21 cellular contexts compared by ENCODE assay signal in genomic region chr4:145503486-145504072, GRCh38. TPM values are rescaled to one million over a fixed set of nuclear protein-coding genes. Genes with fewer than 3 reads are reported as not detected.
A peak's percentile ranks its signal among the peaks of the same experiment; 100 is the strongest.
DNase-seq lines count a peak whose midpoint lies in the region; ATAC-seq and TF ChIP-seq lines count a peak whose summit lies in the region.
"Had no signal": no experiment of that assay in that cellular context is flagged by ENCODE, and none has a peak within 500 bp of the region (broad histone marks: within the 10 kb centered on the region; RNA-seq: fewer than 3 reads in every experiment).

No MANE protein-coding gene starts in this region.

- H3K27ac ChIP-seq in GM23338 (ENCODE audit: low read depth) (peak overlapping the region; percentile 61; the same call in 1 of the 2 replicates), OCI-LY1 (ENCODE audit: low read depth, low read length, poor library complexity, severe bottlenecking) (peak overlapping the region; percentile 97), thymus (ENCODE audit: low read depth) (peak overlapping the region; percentile 31), tibial artery (no peak overlapping the region)

- no peaks in the 10 kb centered on the region for H3K27me3 Mint-ChIP-seq in GM23338 (ENCODE audit: insufficient read depth, low read depth, poor library complexity)
- H3K27me3 Mint-ChIP-seq: dendritic cell treated with granulocyte-macrophage colony-stimulating factor and Interleukin-4, amounts not matched to agents 40 ng/mL and 50 ng/mL, for 4 days; natural killer cell treated with Interleukin-12 subunit alpha and Interleukin-12 subunit beta and Interleukin-15 and Interleukin-18, amount 100 ng/mL, for 72 hours had no signal

- H3K27me3 ChIP-seq in GM23338 (ENCODE audit: insufficient read depth) (no peaks in the 10 kb centered on the region), OCI-LY1 (ENCODE audit: insufficient read depth, low read length) (no peaks in the 10 kb centered on the region), thymus (ENCODE audit: control insufficient read depth, insufficient read depth) (no peaks in the 10 kb centered on the region), tibial artery (no peaks in the 10 kb centered on the region)

- no peak overlapping the region for H3K27ac Mint-ChIP-seq in GM23338
- H3K27ac Mint-ChIP-seq: dendritic cell treated with granulocyte-macrophage colony-stimulating factor and Interleukin-4, amounts not matched to agents 40 ng/mL and 50 ng/mL, for 4 days; IgD-negative memory B cell; natural killer cell treated with Interleukin-12 subunit alpha and Interleukin-12 subunit beta and Interleukin-15 and Interleukin-18, amount 100 ng/mL, for 72 hours; T-helper 1 cell treated with Interleukin-12 subunit alpha and Interleukin-12 subunit beta and Interleukin-4 antibody, amounts not matched to agents 30 μg/mL and 1 μg/mL, for 36 hours had no signal

- intact Hi-C loops in left colon (cut with DNase I, micrococcal nuclease) (no loop called here), tibial artery (cut with DNase I; ENCODE audit: low total_unique reads) (no loop called here)

- H3K79me2 ChIP-seq in GM23338 (replicated peaks; ENCODE audit: insufficient read depth) (peaks cover 99% of the 10 kb centered on the region), OCI-LY1 (ENCODE audit: insufficient read depth, low read length) (peaks cover 84% of the 10 kb centered on the region)

- H3K4me3 ChIP-seq in GM23338: no peak overlapping the region
- peak overlapping the region; percentile 38 for H3K4me3 ChIP-seq in OCI-LY1 (ENCODE audit: low read depth, low read length, poor library complexity, severe bottlenecking)
- no peak overlapping the region for H3K4me3 ChIP-seq in thymus (ENCODE audit: low read length)
- H3K4me3 ChIP-seq in tibial artery: no peak overlapping the region

- H3K4me2 ChIP-seq in GM23338: peak overlapping the region; percentile 33; the same call in 1 of the 2 replicates
- peak overlapping the region; percentile 64 for H3K4me2 ChIP-seq in OCI-LY1 (ENCODE audit: low read length)

- H3K9ac ChIP-seq in OCI-LY1 (ENCODE audit: low read length): peak overlapping the region; percentile 67

- WGBS in thymus: 80% methylated on average over 6 of the region's 6 CpGs

- H2AFZ ChIP-seq in GM23338 (no peak overlapping the region), OCI-LY1 (ENCODE audit: low read length) (no peak overlapping the region)

- no peaks in the 10 kb centered on the region for H3K36me3 ChIP-seq in GM23338 (ENCODE audit: insufficient read depth)
- H3K36me3 ChIP-seq in OCI-LY1 (ENCODE audit: insufficient read depth, low read length): peaks cover 37% of the 10 kb centered on the region
- no peaks in the 10 kb centered on the region for H3K36me3 ChIP-seq in thymus (ENCODE audit: control insufficient read depth, insufficient read depth)
- H3K36me3 ChIP-seq in tibial artery: no peaks in the 10 kb centered on the region

- peak; percentile 51; the same call in 2 of the 3 replicates for ATAC-seq in GM23338
- ATAC-seq in left colon: peak; percentile 87
- ATAC-seq in HG03280 (IDR thresholded peaks at IDR 0.05; ENCODE audit: unreplicated experiment): no peak
- ATAC-seq: natural killer cell treated with Interleukin-12 subunit alpha and Interleukin-12 subunit beta and Interleukin-15 and Interleukin-18, amount 100 ng/mL, for 72 hours had no signal

- H3K9me3 Mint-ChIP-seq in GM23338: no peaks in the 10 kb centered on the region
- H3K9me3 Mint-ChIP-seq: dendritic cell treated with granulocyte-macrophage colony-stimulating factor and Interleukin-4, amounts not matched to agents 40 ng/mL and 50 ng/mL, for 4 days; natural killer cell treated with Interleukin-12 subunit alpha and Interleukin-12 subunit beta and Interleukin-15 and Interleukin-18, amount 100 ng/mL, for 72 hours; T-helper 1 cell treated with Interleukin-12 subunit alpha and Interleukin-12 subunit beta and Interleukin-4 antibody, amounts not matched to agents 30 μg/mL and 1 μg/mL, for 36 hours had no signal

- H4K20me1 ChIP-seq in GM23338 (replicated peaks; ENCODE audit: insufficient read depth) (no peaks in the 10 kb centered on the region), OCI-LY1 (ENCODE audit: insufficient read depth, low read length) (no peaks in the 10 kb centered on the region)

- no peak for DNase-seq in GM23338 (ENCODE audit: low spot score)
- DNase-seq in left colon: no peak
- DNase-seq in tibial artery: no peak
- no peak for DNase-seq in DMS 273 (lab: John Stamatoyannopoulos, UW; ENCODE audit: unreplicated experiment)
- DNase-seq: activated CD4-positive, alpha-beta T cell treated with anti-CD3 and anti-CD28 coated beads for 1 hour; activated CD8-positive, alpha-beta memory T cell treated with anti-CD3 and anti-CD28 coated beads for 24 hours; activated effector memory CD4-positive, alpha-beta T cell treated with anti-CD3 and anti-CD28 coated beads, Interleukin-2, amount 50 U/mL, for 16 hours; activated T-cell treated with anti-CD3 and anti-CD28 coated beads, Interleukin-2, amount 50 U/mL, for 1 hour; central memory CD4-positive, alpha-beta T cell; GOT3; NCI-H1105; NCI-H2081; NCI-H226; NCI-H69 had no signal

- H3K4me3 Mint-ChIP-seq in GM23338: no peak overlapping the region
- H3K4me3 Mint-ChIP-seq: dendritic cell treated with granulocyte-macrophage colony-stimulating factor and Interleukin-4, amounts not matched to agents 40 ng/mL and 50 ng/mL, for 4 days; IgD-negative memory B cell; natural killer cell treated with Interleukin-12 subunit alpha and Interleukin-12 subunit beta and Interleukin-15 and Interleukin-18, amount 100 ng/mL, for 72 hours; T-helper 1 cell treated with Interleukin-12 subunit alpha and Interleukin-12 subunit beta and Interleukin-4 antibody, amounts not matched to agents 30 μg/mL and 1 μg/mL, for 36 hours had no signal

- 0 out of 2 replicates have a peak, but pooled peaks cover 4% of the 10 kb centered on the region for H3K9me3 ChIP-seq in OCI-LY1 (ENCODE audit: low read length)
- H3K9me3 ChIP-seq in thymus (ENCODE audit: control insufficient read depth): no peaks in the 10 kb centered on the region
- H3K9me3 ChIP-seq in tibial artery: no peaks in the 10 kb centered on the region

- H3K4me1 Mint-ChIP-seq in GM23338: peaks cover 51% of the 10 kb centered on the region

- TF ChIP-seq CTCF in GM23338 (conservative IDR thresholded peaks at IDR 0.05; ENCODE audit: low read depth in 2 of 2): no peak
- no peak for TF ChIP-seq CTCF in OCI-LY1 (IDR thresholded peaks at IDR 0.05; ENCODE audit: low read length)
- TF ChIP-seq CTCF in tibial artery (IDR thresholded peaks at IDR 0.05): no peak

- H3K4me1 ChIP-seq in GM23338 (ENCODE audit: insufficient read depth) (peaks cover 49% of the 10 kb centered on the region), OCI-LY1 (ENCODE audit: insufficient read depth, low read length, severe bottlenecking) (peaks cover 88% of the 10 kb centered on the region), thymus (ENCODE audit: control insufficient read depth, insufficient read depth, low read length) (peaks cover 25% of the 10 kb centered on the region), tibial artery (peaks cover 0 to 38% (median 8%) of the 10 kb centered on the region in 4 donors)

- no peaks in the 10 kb centered on the region for H3K36me3 Mint-ChIP-seq in GM23338 (ENCODE audit: low read depth)
- H3K36me3 Mint-ChIP-seq: IgD-negative memory B cell; natural killer cell treated with Interleukin-12 subunit alpha and Interleukin-12 subunit beta and Interleukin-15 and Interleukin-18, amount 100 ng/mL, for 72 hours had no signal

- H3F3A ChIP-seq in GM23338 (replicated peaks; ENCODE audit: low read depth) (no peaks in the 10 kb centered on the region), OCI-LY1 (ENCODE audit: insufficient read depth, low read length) (no peaks in the 10 kb centered on the region; the same call in 1 of the 2 replicates)

- H3K9me2 ChIP-seq in GM23338 (ENCODE audit: insufficient read depth): no peaks in the 10 kb centered on the region
- no peaks in the 10 kb centered on the region for H3K9me2 ChIP-seq in OCI-LY1 (ENCODE audit: low read depth, low read length)

TF ChIP-seq in GM23338, 12 proteins besides CTCF, POLR2A, EP300 and RAD21 (continues in another document):
- TF ChIP-seq ETS1 (IDR thresholded peaks at IDR 0.05): no peak
- TF ChIP-seq ZNF114 (CRISPR knock-in tag; IDR thresholded peaks at IDR 0.05): no peak
- TF ChIP-seq JUNB (IDR thresholded peaks at IDR 0.05; ENCODE audit: unreplicated experiment): no peak

RNA-seq across cellular contexts. Expression of gene SMAD1, which starts 21.9 kb away (rescaled TPM):
- total RNA-seq in GM23338 (2014; rRNA removed; shearing (Covaris generic)): 30.3 and 33.6 TPM in 2 replicates
- polyA plus RNA-seq in GM23338 (2016; fragmentation: Nextera tagmentation; extraction: Ambion mirVana) (19.8 and 21.1 TPM in 2 replicates), thymus (6.8 TPM)
- total RNA-seq in left colon: 10 to 100 TPM; 36.3 to 44.4 TPM
- polyA plus RNA-seq: IgD-negative memory B cell had no signal

Comparison
In these comparisons a context has a peak if more than half of its experiments do, and no peak if none do; other contexts are left out.
1. H3K27ac ChIP-seq: peak in GM23338 (single experiment), OCI-LY1 (single experiment) and thymus (single experiment); none in tibial artery (0 of 2).